ENCODE assay signal across 17 cellular contexts in the genomic region with DNA sequence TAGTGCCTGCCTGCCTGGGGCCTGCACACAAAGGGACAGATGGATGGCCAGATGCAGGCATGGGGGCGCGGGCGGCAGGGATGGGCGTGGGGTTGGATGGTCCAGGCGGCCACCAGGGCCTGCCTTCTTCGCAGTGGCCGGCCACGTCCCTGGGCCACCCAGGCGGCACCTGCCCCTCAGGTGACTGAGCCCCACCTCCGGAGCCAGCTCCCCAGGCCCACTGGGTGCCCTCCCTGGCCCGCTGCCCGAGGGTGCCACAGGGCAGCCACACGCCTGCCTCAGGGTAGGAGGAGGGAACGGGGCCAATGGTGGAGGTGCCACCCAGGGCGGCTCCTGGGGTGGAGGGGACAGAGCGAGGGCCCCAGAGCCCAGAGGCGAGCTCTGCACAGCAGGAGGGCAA. TPM values are rescaled to one million over a fixed set of nuclear protein-coding genes. Genes with fewer than 3 reads are reported as not detected.
DNase-seq lines count a peak whose midpoint lies in the region; ATAC-seq and TF ChIP-seq lines count a peak whose summit lies in the region.
"Had no signal": no experiment of that assay in that cellular context is flagged by ENCODE, and none has a peak within 500 bp of the region (broad histone marks: within the 10 kb centered on the region; RNA-seq: fewer than 3 reads in every experiment).

No MANE protein-coding gene starts in this region.

- peaks cover 6% of the 10 kb centered on the region for H3K27me3 Mint-ChIP-seq in WTC11 (ENCODE audit: low read depth)

- no peak overlapping the region for H3K4ac ChIP-seq in neuronal stem cell (ENCODE audit: low read length)

- ATAC-seq in WTC11 = no peak
- no peak for ATAC-seq in GM19328 (IDR thresholded peaks at IDR 0.05; ENCODE audit: unreplicated experiment)

- H3K4me1 Mint-ChIP-seq in WTC11 = 0 out of 2 replicates have a peak, but pooled peaks cover 2% of the 10 kb centered on the region
- H3K4me1 Mint-ChIP-seq: CD14-positive monocyte; CD4-positive, alpha-beta memory T cell had no signal

- peaks cover 9% of the 10 kb centered on the region for H4K20me1 ChIP-seq in BLaER1
- peaks cover 0 to 38% (median 9%) of the 10 kb centered on the region in 11 experiments; a peak in 15 of 22 replicates for H4K20me1 ChIP-seq in BLaER1 treated with 17β-estradiol and CSF1 and Interleukin-3, amounts not matched to agents 10 nM and 100 nM

- no peak overlapping the region for H4K91ac ChIP-seq in neuronal stem cell (ENCODE audit: low read depth, low read length, poor library complexity)

- H3K4me2 ChIP-seq in BLaER1 (peak overlapping the region; percentile 40; the same call in 1 of the 2 replicates), neuronal stem cell (ENCODE audit: insufficient read depth, low read length, poor library complexity, severe bottlenecking) (peak overlapping the region; percentile 11)
- H3K4me2 ChIP-seq in BLaER1 treated with 17β-estradiol and CSF1 and Interleukin-3, amounts not matched to agents 10 nM and 100 nM = peak overlapping the region in 7 of 11 experiments; percentile 12 to 46 (median 36); a peak in 6 of 22 replicates

- no peak overlapping the region for H3K4me3 Mint-ChIP-seq in WTC11
- H3K4me3 Mint-ChIP-seq: CD14-positive monocyte; CD4-positive, alpha-beta memory T cell had no signal

- no peak for TF ChIP-seq CTCF in WTC11 (IDR thresholded peaks at IDR 0.05)

- peaks cover 49% of the 10 kb centered on the region for H3K4me1 ChIP-seq in BLaER1
- H3K4me1 ChIP-seq in BLaER1 treated with 17β-estradiol and CSF1 and Interleukin-3, amounts not matched to agents 10 nM and 100 nM = peaks cover 16 to 51% (median 28%) of the 10 kb centered on the region in 10 experiments
- peaks cover 4 to 11% of the 10 kb centered on the region in 2 donors for H3K4me1 ChIP-seq in neuronal stem cell (ENCODE audit: control insufficient read depth in 2 of 2, insufficient read depth in 1 of 2, low read depth in 1 of 2, low read length in 2 of 2)
- H3K4me1 ChIP-seq: BE2C had no signal

- H3K23ac ChIP-seq in neuronal stem cell (ENCODE audit: low read depth, low read length, poor library complexity) = peak overlapping the region; percentile 73

- H3K36me3 ChIP-seq in BLaER1 (no peaks in the 10 kb centered on the region), neuronal stem cell (replicated peaks in 1 of 2; ENCODE audit: control insufficient read depth in 2 of 2, insufficient read depth in 2 of 2, low read length in 2 of 2) (no peaks in the 10 kb centered on the region)
- H3K36me3 ChIP-seq in BLaER1 treated with 17β-estradiol and CSF1 and Interleukin-3, amounts not matched to agents 10 nM and 100 nM = no peaks in the 10 kb centered on the region
- H3K36me3 ChIP-seq: BE2C, HAP-1 had no signal

- POLR2A ChIA-PET in WTC11 (lab: Charles Lee) = no interaction called here

- H3K27ac Mint-ChIP-seq in WTC11 = no peak overlapping the region
- H3K27ac Mint-ChIP-seq: CD14-positive monocyte; CD4-positive, alpha-beta memory T cell had no signal

- peak overlapping the region; percentile 99 for H2AK5ac ChIP-seq in neuronal stem cell (ENCODE audit: low read depth, low read length)

- peak overlapping the region; percentile 89 for H3K18ac ChIP-seq in neuronal stem cell (ENCODE audit: low read length)

- no peak overlapping the region for H2AFZ ChIP-seq in neuronal stem cell (ENCODE audit: low read length)

- H3K9me3 ChIP-seq in BLaER1 (no peaks in the 10 kb centered on the region), neuronal stem cell (replicated peaks in 1 of 2; ENCODE audit: control insufficient read depth in 2 of 2, insufficient read depth in 1 of 2, low read depth in 1 of 2, low read length in 2 of 2) (peaks cover 0 to 2% of the 10 kb centered on the region in 2 donors)
- H3K9me3 ChIP-seq in BLaER1 treated with 17β-estradiol and CSF1 and Interleukin-3, amounts not matched to agents 10 nM and 100 nM (replicated peaks in 1 of 11) = no peaks in the 10 kb centered on the region
- H3K9me3 ChIP-seq: BE2C, HAP-1 had no signal

- no peak overlapping the region for H3K27ac ChIP-seq in BLaER1
- H3K27ac ChIP-seq in BLaER1 treated with 17β-estradiol and CSF1 and Interleukin-3, amounts not matched to agents 10 nM and 100 nM = no peak overlapping the region
- no peak overlapping the region for H3K27ac ChIP-seq in neuronal stem cell (replicated peaks; ENCODE audit: low read length)

- peak overlapping the region; percentile 73 for H2BK12ac ChIP-seq in neuronal stem cell (ENCODE audit: low read length)

- H2BK120ac ChIP-seq in neuronal stem cell (ENCODE audit: low read depth, low read length) = no peak overlapping the region

- H2BK15ac ChIP-seq in neuronal stem cell (ENCODE audit: low read length) = peak overlapping the region; percentile 79

- no peak overlapping the region for H3K9ac ChIP-seq in BLaER1
- H3K9ac ChIP-seq in BLaER1 treated with 17β-estradiol and CSF1 and Interleukin-3, amounts not matched to agents 10 nM and 100 nM = no peak overlapping the region
- H3K9ac ChIP-seq in neuronal stem cell (ENCODE audit: low read depth, low read length, poor library complexity) = no peak overlapping the region

- peak overlapping the region; percentile 82 for H3K14ac ChIP-seq in neuronal stem cell (ENCODE audit: low read length)

- no CpG with 5 or more reads among the region's 17 CpGs for WGBS in neuronal stem cell (ENCODE audit: extremely low coverage in 2 of 2, insufficient read length in 2 of 2, insufficient replicate concordance in 1 of 2), 2 donors

- no peak for DNase-seq in WTC11 (ENCODE audit: low spot score)
- no peak for DNase-seq in neuronal stem cell (ENCODE audit: low spot score)
- DNase-seq in NCI-H1092 treated with DMSO at 0.1 percent for 48 hours (lab: John Stamatoyannopoulos, UW) = no peak
- no peak for DNase-seq in NCI-H774 (lab: John Stamatoyannopoulos, UW)
- DNase-seq: ACHN; CD4-positive, alpha-beta memory T cell; DMS79; GF-D8 had no signal

- H3K4me3 ChIP-seq in BLaER1 (no peak overlapping the region), neuronal stem cell (ENCODE audit: low read length in 2 of 2) (no peak overlapping the region)
- H3K4me3 ChIP-seq in BLaER1 treated with 17β-estradiol and CSF1 and Interleukin-3, amounts not matched to agents 10 nM and 100 nM = no peak overlapping the region
- H3K4me3 ChIP-seq: HAP-1 had no signal

- H3K79me1 ChIP-seq in neuronal stem cell (ENCODE audit: low read depth, low read length) = peaks cover 3% of the 10 kb centered on the region

- no peaks in the 10 kb centered on the region for H3K36me3 Mint-ChIP-seq in WTC11
- H3K36me3 Mint-ChIP-seq: CD14-positive monocyte; CD4-positive, alpha-beta memory T cell had no signal

- H4K8ac ChIP-seq in neuronal stem cell (ENCODE audit: low read depth, low read length) = no peak overlapping the region

- H2BK5ac ChIP-seq in neuronal stem cell (ENCODE audit: low read length) = peak overlapping the region; percentile 53

- H3K27me3 ChIP-seq in BLaER1 (peaks cover 34% of the 10 kb centered on the region), neuronal stem cell (ENCODE audit: control insufficient read depth in 3 of 3, insufficient read depth in 3 of 3, low read depth in 1 of 3, low read length in 3 of 3) (peaks cover 0 to 88% (median 5%) of the 10 kb centered on the region in 3 experiments)
- H3K27me3 ChIP-seq in BLaER1 treated with 17β-estradiol and CSF1 and Interleukin-3, amounts not matched to agents 10 nM and 100 nM = peaks cover 8 to 55% (median 26%) of the 10 kb centered on the region in 11 experiments

- no peaks in the 10 kb centered on the region for H3K9me3 Mint-ChIP-seq in WTC11
- H3K9me3 Mint-ChIP-seq: CD14-positive monocyte; CD4-positive, alpha-beta memory T cell had no signal

- CTCF ChIA-PET in WTC11 (lab: Charles Lee) = interaction anchor here (0.5 to 6.5 kb wide), 4 partner anchors 14 to 99 kb away, joined by 3 to 35 read pairs (median 4); no protein-coding TSS in a partner anchor

TF ChIP-seq in WTC11, 78 proteins besides CTCF, POLR2A, EP300 and RAD21:
- TF ChIP-seq, protein P1, sequence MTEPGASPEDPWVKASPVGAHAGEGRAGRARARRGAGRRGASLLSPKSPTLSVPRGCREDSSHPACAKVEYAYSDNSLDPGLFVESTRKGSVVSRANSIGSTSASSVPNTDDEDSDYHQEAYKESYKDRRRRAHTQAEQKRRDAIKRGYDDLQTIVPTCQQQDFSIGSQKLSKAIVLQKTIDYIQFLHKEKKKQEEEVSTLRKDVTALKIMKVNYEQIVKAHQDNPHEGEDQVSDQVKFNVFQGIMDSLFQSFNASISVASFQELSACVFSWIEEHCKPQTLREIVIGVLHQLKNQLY (CRISPR knock-in tag; IDR thresholded peaks at IDR 0.05) = no peak
- TF ChIP-seq ESRRA (CRISPR knock-in tag; IDR thresholded peaks at IDR 0.05; ENCODE audit: borderline replicate concordance) = 0 out of 2 replicates have a peak, but pooled peaks have one; percentile 32

RNA-seq across cellular contexts. Expression of a gene that starts 19.3 kb away (rescaled TPM):
- total RNA-seq in WTC11 (2021) = 0.11 TPM in 1 of 3 replicates, not detected in the others
- not detected for polyA plus RNA-seq in neuronal stem cell (2013, experiment 1 of 2)
- polyA plus RNA-seq in neuronal stem cell (2013, experiment 2 of 2) = not detected
- total RNA-seq: CD4-positive, alpha-beta memory T cell; Daoy; H1; HT-29 had no signal
- polyA plus RNA-seq: CD14-positive monocyte; CD4-positive, alpha-beta memory T cell had no signal
